In genomic region chr20:58372836-58373235, GRCh38 we compare ENCODE assay signal across 1 cellular context.
TF ChIP-seq lines count a peak whose summit lies in the region.

No MANE protein-coding gene starts in this region.

TF ChIP-seq in WTC11, 78 proteins besides CTCF, POLR2A, EP300 and RAD21 (continued from another document):
- TF ChIP-seq, protein P1, sequence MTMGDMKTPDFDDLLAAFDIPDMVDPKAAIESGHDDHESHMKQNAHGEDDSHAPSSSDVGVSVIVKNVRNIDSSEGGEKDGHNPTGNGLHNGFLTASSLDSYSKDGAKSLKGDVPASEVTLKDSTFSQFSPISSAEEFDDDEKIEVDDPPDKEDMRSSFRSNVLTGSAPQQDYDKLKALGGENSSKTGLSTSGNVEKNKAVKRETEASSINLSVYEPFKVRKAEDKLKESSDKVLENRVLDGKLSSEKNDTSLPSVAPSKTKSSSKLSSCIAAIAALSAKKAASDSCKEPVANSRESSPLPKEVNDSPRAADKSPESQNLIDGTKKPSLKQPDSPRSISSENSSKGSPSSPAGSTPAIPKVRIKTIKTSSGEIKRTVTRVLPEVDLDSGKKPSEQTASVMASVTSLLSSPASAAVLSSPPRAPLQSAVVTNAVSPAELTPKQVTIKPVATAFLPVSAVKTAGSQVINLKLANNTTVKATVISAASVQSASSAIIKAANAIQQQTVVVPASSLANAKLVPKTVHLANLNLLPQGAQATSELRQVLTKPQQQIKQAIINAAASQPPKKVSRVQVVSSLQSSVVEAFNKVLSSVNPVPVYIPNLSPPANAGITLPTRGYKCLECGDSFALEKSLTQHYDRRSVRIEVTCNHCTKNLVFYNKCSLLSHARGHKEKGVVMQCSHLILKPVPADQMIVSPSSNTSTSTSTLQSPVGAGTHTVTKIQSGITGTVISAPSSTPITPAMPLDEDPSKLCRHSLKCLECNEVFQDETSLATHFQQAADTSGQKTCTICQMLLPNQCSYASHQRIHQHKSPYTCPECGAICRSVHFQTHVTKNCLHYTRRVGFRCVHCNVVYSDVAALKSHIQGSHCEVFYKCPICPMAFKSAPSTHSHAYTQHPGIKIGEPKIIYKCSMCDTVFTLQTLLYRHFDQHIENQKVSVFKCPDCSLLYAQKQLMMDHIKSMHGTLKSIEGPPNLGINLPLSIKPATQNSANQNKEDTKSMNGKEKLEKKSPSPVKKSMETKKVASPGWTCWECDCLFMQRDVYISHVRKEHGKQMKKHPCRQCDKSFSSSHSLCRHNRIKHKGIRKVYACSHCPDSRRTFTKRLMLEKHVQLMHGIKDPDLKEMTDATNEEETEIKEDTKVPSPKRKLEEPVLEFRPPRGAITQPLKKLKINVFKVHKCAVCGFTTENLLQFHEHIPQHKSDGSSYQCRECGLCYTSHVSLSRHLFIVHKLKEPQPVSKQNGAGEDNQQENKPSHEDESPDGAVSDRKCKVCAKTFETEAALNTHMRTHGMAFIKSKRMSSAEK (CRISPR knock-in tag; IDR thresholded peaks at IDR 0.05; ENCODE audit: borderline replicate concordance) = no peak
- TF ChIP-seq ATF1 (CRISPR knock-in tag; IDR thresholded peaks at IDR 0.05) = no peak
- TF ChIP-seq, protein P2, sequence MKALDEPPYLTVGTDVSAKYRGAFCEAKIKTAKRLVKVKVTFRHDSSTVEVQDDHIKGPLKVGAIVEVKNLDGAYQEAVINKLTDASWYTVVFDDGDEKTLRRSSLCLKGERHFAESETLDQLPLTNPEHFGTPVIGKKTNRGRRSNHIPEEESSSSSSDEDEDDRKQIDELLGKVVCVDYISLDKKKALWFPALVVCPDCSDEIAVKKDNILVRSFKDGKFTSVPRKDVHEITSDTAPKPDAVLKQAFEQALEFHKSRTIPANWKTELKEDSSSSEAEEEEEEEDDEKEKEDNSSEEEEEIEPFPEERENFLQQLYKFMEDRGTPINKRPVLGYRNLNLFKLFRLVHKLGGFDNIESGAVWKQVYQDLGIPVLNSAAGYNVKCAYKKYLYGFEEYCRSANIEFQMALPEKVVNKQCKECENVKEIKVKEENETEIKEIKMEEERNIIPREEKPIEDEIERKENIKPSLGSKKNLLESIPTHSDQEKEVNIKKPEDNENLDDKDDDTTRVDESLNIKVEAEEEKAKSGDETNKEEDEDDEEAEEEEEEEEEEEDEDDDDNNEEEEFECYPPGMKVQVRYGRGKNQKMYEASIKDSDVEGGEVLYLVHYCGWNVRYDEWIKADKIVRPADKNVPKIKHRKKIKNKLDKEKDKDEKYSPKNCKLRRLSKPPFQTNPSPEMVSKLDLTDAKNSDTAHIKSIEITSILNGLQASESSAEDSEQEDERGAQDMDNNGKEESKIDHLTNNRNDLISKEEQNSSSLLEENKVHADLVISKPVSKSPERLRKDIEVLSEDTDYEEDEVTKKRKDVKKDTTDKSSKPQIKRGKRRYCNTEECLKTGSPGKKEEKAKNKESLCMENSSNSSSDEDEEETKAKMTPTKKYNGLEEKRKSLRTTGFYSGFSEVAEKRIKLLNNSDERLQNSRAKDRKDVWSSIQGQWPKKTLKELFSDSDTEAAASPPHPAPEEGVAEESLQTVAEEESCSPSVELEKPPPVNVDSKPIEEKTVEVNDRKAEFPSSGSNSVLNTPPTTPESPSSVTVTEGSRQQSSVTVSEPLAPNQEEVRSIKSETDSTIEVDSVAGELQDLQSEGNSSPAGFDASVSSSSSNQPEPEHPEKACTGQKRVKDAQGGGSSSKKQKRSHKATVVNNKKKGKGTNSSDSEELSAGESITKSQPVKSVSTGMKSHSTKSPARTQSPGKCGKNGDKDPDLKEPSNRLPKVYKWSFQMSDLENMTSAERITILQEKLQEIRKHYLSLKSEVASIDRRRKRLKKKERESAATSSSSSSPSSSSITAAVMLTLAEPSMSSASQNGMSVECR (CRISPR knock-in tag; IDR thresholded peaks at IDR 0.05; ENCODE audit: borderline replicate concordance) = no peak
- TF ChIP-seq, protein P3, sequence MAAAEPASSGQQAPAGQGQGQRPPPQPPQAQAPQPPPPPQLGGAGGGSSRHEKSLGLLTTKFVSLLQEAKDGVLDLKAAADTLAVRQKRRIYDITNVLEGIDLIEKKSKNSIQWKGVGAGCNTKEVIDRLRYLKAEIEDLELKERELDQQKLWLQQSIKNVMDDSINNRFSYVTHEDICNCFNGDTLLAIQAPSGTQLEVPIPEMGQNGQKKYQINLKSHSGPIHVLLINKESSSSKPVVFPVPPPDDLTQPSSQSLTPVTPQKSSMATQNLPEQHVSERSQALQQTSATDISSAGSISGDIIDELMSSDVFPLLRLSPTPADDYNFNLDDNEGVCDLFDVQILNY (CRISPR knock-in tag; IDR thresholded peaks at IDR 0.05) = no peak
- TF ChIP-seq MXD4 (CRISPR knock-in tag; IDR thresholded peaks at IDR 0.05; ENCODE audit: borderline replicate concordance) = no peak
- no peak for TF ChIP-seq IRF2 (CRISPR knock-in tag; IDR thresholded peaks at IDR 0.05; ENCODE audit: borderline replicate concordance, low read depth)
- no peak for TF ChIP-seq GRHL2 (CRISPR knock-in tag; IDR thresholded peaks at IDR 0.05; ENCODE audit: insufficient replicate concordance, severe bottlenecking)
- no peak for TF ChIP-seq ZNF671 (CRISPR knock-in tag; IDR thresholded peaks at IDR 0.05)
- no peak for TF ChIP-seq SP1 (CRISPR knock-in tag; conservative IDR thresholded peaks at IDR 0.05)
- TF ChIP-seq ZNF512 (CRISPR knock-in tag; IDR thresholded peaks at IDR 0.05; ENCODE audit: borderline replicate concordance) = no peak
- no peak for TF ChIP-seq ZNF138 (CRISPR knock-in tag; conservative IDR thresholded peaks at IDR 0.05)
- TF ChIP-seq IRF1 (CRISPR knock-in tag; IDR thresholded peaks at IDR 0.05) = no peak
- TF ChIP-seq USF1 (CRISPR knock-in tag; IDR thresholded peaks at IDR 0.05) = no peak
- TF ChIP-seq NR2C2 (CRISPR knock-in tag; IDR thresholded peaks at IDR 0.05) = no peak
- TF ChIP-seq PRRX2 (CRISPR knock-in tag; IDR thresholded peaks at IDR 0.05) = no peak
- TF ChIP-seq, protein P4, sequence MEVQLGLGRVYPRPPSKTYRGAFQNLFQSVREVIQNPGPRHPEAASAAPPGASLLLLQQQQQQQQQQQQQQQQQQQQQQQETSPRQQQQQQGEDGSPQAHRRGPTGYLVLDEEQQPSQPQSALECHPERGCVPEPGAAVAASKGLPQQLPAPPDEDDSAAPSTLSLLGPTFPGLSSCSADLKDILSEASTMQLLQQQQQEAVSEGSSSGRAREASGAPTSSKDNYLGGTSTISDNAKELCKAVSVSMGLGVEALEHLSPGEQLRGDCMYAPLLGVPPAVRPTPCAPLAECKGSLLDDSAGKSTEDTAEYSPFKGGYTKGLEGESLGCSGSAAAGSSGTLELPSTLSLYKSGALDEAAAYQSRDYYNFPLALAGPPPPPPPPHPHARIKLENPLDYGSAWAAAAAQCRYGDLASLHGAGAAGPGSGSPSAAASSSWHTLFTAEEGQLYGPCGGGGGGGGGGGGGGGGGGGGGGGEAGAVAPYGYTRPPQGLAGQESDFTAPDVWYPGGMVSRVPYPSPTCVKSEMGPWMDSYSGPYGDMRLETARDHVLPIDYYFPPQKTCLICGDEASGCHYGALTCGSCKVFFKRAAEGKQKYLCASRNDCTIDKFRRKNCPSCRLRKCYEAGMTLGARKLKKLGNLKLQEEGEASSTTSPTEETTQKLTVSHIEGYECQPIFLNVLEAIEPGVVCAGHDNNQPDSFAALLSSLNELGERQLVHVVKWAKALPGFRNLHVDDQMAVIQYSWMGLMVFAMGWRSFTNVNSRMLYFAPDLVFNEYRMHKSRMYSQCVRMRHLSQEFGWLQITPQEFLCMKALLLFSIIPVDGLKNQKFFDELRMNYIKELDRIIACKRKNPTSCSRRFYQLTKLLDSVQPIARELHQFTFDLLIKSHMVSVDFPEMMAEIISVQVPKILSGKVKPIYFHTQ (CRISPR knock-in tag; IDR thresholded peaks at IDR 0.05) = no peak
- TF ChIP-seq NFYB (CRISPR knock-in tag; conservative IDR thresholded peaks at IDR 0.05; ENCODE audit: low read depth) = no peak
TF ChIP-seq in WTC11: peak in this region for 0.
